ENCODE assay signal across 12 cellular contexts in genomic region chr4:82437285-82438005, GRCh38. TPM values are rescaled to one million over a fixed set of nuclear protein-coding genes. Genes with fewer than 3 reads are reported as not detected.
DNase-seq lines count a peak whose midpoint lies in the region; ATAC-seq and TF ChIP-seq lines count a peak whose summit lies in the region.
"Had no signal": no experiment of that assay in that cellular context is flagged by ENCODE, and none has a peak within 500 bp of the region (broad histone marks: within the 10 kb centered on the region; RNA-seq: fewer than 3 reads in every experiment).

No MANE protein-coding gene starts in this region.

- H3K9me3 ChIP-seq in Loucy (ENCODE audit: insufficient read depth, low read depth, low read length), result no peaks in the 10 kb centered on the region
- H3K9me3 ChIP-seq: left ventricle myocardium inferior had no signal

- H3K9me2 ChIP-seq in Loucy (replicated peaks; ENCODE audit: low read depth, low read length), result no peaks in the 10 kb centered on the region

- no peak overlapping the region for H3K9ac ChIP-seq in Loucy (ENCODE audit: low read depth, low read length, poor library complexity, severe bottlenecking)
- H3K9ac ChIP-seq: BLaER1 treated with 17β-estradiol and CSF1 and Interleukin-3, amounts not matched to agents 10 nM and 100 nM had no signal

- H2AFZ ChIP-seq in Loucy (ENCODE audit: low read length), result no peak overlapping the region

- H3K9me3 Mint-ChIP-seq in chondrocyte (ENCODE audit: low read depth), result no peaks in the 10 kb centered on the region
- H3K9me3 Mint-ChIP-seq in mesothelial cell of epicardium, result no peaks in the 10 kb centered on the region

- H3K27me3 Mint-ChIP-seq in chondrocyte (ENCODE audit: low read depth) (no peaks in the 10 kb centered on the region), mesothelial cell of epicardium (ENCODE audit: low read depth) (no peaks in the 10 kb centered on the region)

- H3K36me3 Mint-ChIP-seq in chondrocyte (ENCODE audit: low read depth) (peaks cover 2% of the 10 kb centered on the region), mesothelial cell of epicardium (peaks cover 8% of the 10 kb centered on the region)

- H3F3A ChIP-seq in Loucy (ENCODE audit: low read depth), result no peaks in the 10 kb centered on the region

- H3K4me3 ChIP-seq in Loucy (ENCODE audit: low read length, poor library complexity, severe bottlenecking), result no peak overlapping the region
- H3K4me3 ChIP-seq: BLaER1 treated with 17β-estradiol and CSF1 and Interleukin-3, amounts not matched to agents 10 nM and 100 nM; left ventricle myocardium inferior had no signal

- H3K4me1 Mint-ChIP-seq in chondrocyte (ENCODE audit: low read depth), result peaks cover 23% of the 10 kb centered on the region
- H3K4me1 Mint-ChIP-seq in mesothelial cell of epicardium, result peaks cover 18% of the 10 kb centered on the region

- H3K27me3 ChIP-seq in Loucy (ENCODE audit: insufficient read depth, low read length, poor library complexity, severe bottlenecking), result no peaks in the 10 kb centered on the region
- H3K27me3 ChIP-seq: BLaER1 treated with 17β-estradiol and CSF1 and Interleukin-3, amounts not matched to agents 10 nM and 100 nM; brain microvascular endothelial cell had no signal

- no peaks in the 10 kb centered on the region for H3K36me3 ChIP-seq in Loucy (ENCODE audit: insufficient read depth, low read length)
- H3K36me3 ChIP-seq: brain microvascular endothelial cell, left ventricle myocardium inferior had no signal

- TF ChIP-seq CTCF in Loucy (conservative IDR thresholded peaks at IDR 0.05; ENCODE audit: low read length) (no peak), chondrocyte (IDR thresholded peaks at IDR 0.05) (no peak), mesothelial cell of epicardium (IDR thresholded peaks at IDR 0.05; ENCODE audit: unreplicated experiment) (no peak)

- TF ChIP-seq POLR2A in erythroblast (IDR thresholded peaks at IDR 0.05; ENCODE audit: low read length), result no peak

- H3K4me1 ChIP-seq in Loucy (ENCODE audit: insufficient read depth, low read length, poor library complexity, severe bottlenecking), result peaks cover 48% of the 10 kb centered on the region

- H3K4me2 ChIP-seq in Loucy (ENCODE audit: low read depth, low read length, poor library complexity, severe bottlenecking), result peak overlapping the region; percentile 44

- H3K79me2 ChIP-seq in Loucy (ENCODE audit: insufficient read depth, low read length), result peaks cover 98% of the 10 kb centered on the region

- H3K27ac Mint-ChIP-seq in chondrocyte (ENCODE audit: unreplicated experiment), result peak overlapping the region; percentile 75
- peak overlapping the region; percentile 93 for H3K27ac Mint-ChIP-seq in mesothelial cell of epicardium

- ATAC-seq in GM19035 (IDR thresholded peaks at IDR 0.05; ENCODE audit: unreplicated experiment), result no peak
- no peak for ATAC-seq in HG03378 (IDR thresholded peaks at IDR 0.05; ENCODE audit: unreplicated experiment)
- no peak for ATAC-seq in HG03571 (IDR thresholded peaks at IDR 0.05; ENCODE audit: unreplicated experiment)

- H3K4me3 Mint-ChIP-seq in chondrocyte (ENCODE audit: unreplicated experiment), result no peak overlapping the region
- H3K4me3 Mint-ChIP-seq in mesothelial cell of epicardium, result no peak overlapping the region

- DNase-seq in EH (ENCODE audit: low read depth) (peak; percentile 34), chondrocyte (ENCODE audit: low spot score) (no peak), mesothelial cell of epicardium (ENCODE audit: low spot score in 2 of 2, unreplicated experiment in 2 of 2) (no peak), erythroblast (lab: John Stamatoyannopoulos, UW) (no peak)
- DNase-seq: brain microvascular endothelial cell; effector memory CD4-positive, alpha-beta T cell; left ventricle myocardium inferior had no signal

- peaks cover 53% of the 10 kb centered on the region for H4K20me1 ChIP-seq in Loucy (ENCODE audit: insufficient read depth, low read length, poor library complexity, severe bottlenecking)

RNA-seq across cellular contexts. Expression of gene ENOPH1, which starts 7.1 kb away (rescaled TPM):
- total RNA-seq in chondrocyte (32.2 to 33.6 TPM (median 33.1 TPM) in 3 replicates), mesothelial cell of epicardium (27.5 to 28.0 TPM (median 27.8 TPM) in 3 replicates)

RNA-seq across cellular contexts. Expression of gene HNRNPDL, which starts 7.2 kb away (rescaled TPM):
- total RNA-seq in chondrocyte (206 to 325 TPM (median 211 TPM) in 3 replicates), mesothelial cell of epicardium (467 to 470 TPM (median 467 TPM) in 3 replicates)
